Comparison of ENCODE assay signal across 25 cellular contexts in genomic region chr5:122901346-122901745, GRCh38. TPM values are rescaled to one million over a fixed set of nuclear protein-coding genes. Genes with fewer than 3 reads are reported as not detected.
DNase-seq lines count a peak whose midpoint lies in the region; ATAC-seq, FAIRE-seq and TF ChIP-seq lines count a peak whose summit lies in the region.
"Had no signal": no experiment of that assay in that cellular context is flagged by ENCODE, and none has a peak within 500 bp of the region (broad histone marks: within the 10 kb centered on the region; RNA-seq: fewer than 3 reads in every experiment).

No MANE protein-coding gene starts in this region.

- no peaks in the 10 kb centered on the region for H3K23me2 ChIP-seq in H1 (ENCODE audit: low read depth, low read length)

- FAIRE-seq in H1 (lab: Jason Lieb, UNC), result no peak
- no peak for FAIRE-seq in small intestine (lab: Jason Lieb, UNC)
- FAIRE-seq: A204.1, D721Med, G401.6, GM12891 had no signal

- no peak overlapping the region for H3K14ac ChIP-seq in H1 (ENCODE audit: insufficient read length)

- TF ChIP-seq CTCF in Caco-2 (IDR thresholded peaks at IDR 0.05; ENCODE audit: insufficient read depth in 1 of 2, low read depth in 1 of 2, low read length in 1 of 2, severe bottlenecking in 1 of 2, unreplicated experiment in 1 of 2) (no peak), H1 (IDR thresholded peaks at IDR 0.05; ENCODE audit: control extremely low read depth in 1 of 3, insufficient read depth in 1 of 3, low read depth in 1 of 3, low read length in 3 of 3) (no peak), lower leg skin (IDR thresholded peaks at IDR 0.05) (no peak), OCI-LY7 (conservative IDR thresholded peaks at IDR 0.05; ENCODE audit: low read length) (no peak)

- H3K79me1 ChIP-seq in H1 (ENCODE audit: low read depth, low read length), result no peaks in the 10 kb centered on the region

- TF ChIP-seq POLR2A in H1 (IDR thresholded peaks at IDR 0.05; ENCODE audit: control extremely low read depth in 1 of 2, low read depth in 2 of 2, low read length in 2 of 2) (no peak), lower leg skin (IDR thresholded peaks at IDR 0.05) (no peak)

- H3K4me3 Mint-ChIP-seq in Caco-2 (ENCODE audit: unreplicated experiment) (no peak overlapping the region), T-helper 17 cell (no peak overlapping the region)
- H3K4me3 Mint-ChIP-seq: CD14-positive monocyte; CD4-positive, CD25-positive, alpha-beta regulatory T cell had no signal

- H3K4ac ChIP-seq in H1 (replicated peaks; ENCODE audit: insufficient read length, low read depth, low read length), result no peak overlapping the region

- intact Hi-C loops in Caco-2 (cut with micrococcal nuclease; ENCODE audit: unreplicated experiment), result loop anchor here (10.0 kb wide), 1 partner anchor 713 kb away; no protein-coding TSS in a partner anchor
- intact Hi-C loops in lower leg skin (cut with DNase I; ENCODE audit: low total_unique reads), result no loop called here
- intact Hi-C loops in OCI-LY7 (cut with micrococcal nuclease; ENCODE audit: unreplicated experiment), result no loop called here

- no peaks in the 10 kb centered on the region for H3K27me3 Mint-ChIP-seq in Caco-2 (ENCODE audit: insufficient read depth, unreplicated experiment)
- no peaks in the 10 kb centered on the region for H3K27me3 Mint-ChIP-seq in T-helper 17 cell
- H3K27me3 Mint-ChIP-seq: CD4-positive, alpha-beta memory T cell; CD4-positive, CD25-positive, alpha-beta regulatory T cell; CD8-positive, alpha-beta memory T cell had no signal

- H2AK5ac ChIP-seq in H1 (ENCODE audit: low read depth, low read length), result no peak overlapping the region

- no peak overlapping the region for H2BK15ac ChIP-seq in H1 (ENCODE audit: low read length)

- CTCF ChIA-PET in Caco-2 (lab: Charles Lee), result interaction anchor here (0.7 kb wide), 2 partner anchors 267 to 315 kb away, joined by 3 to 4 read pairs; no protein-coding TSS in a partner anchor
- CTCF ChIA-PET in H1 (lab: Charles Lee; ENCODE audit: partially characterized antibody), result interaction anchor here (1.0 kb wide), 1 partner anchor 99 kb away, joined by 3 read pairs; no protein-coding TSS in a partner anchor
- CTCF ChIA-PET in OCI-LY7 (lab: Charles Lee; ENCODE audit: unreplicated experiment), result no interaction called here

- ATAC-seq in T-helper 17 cell (no peak), GM18907 (IDR thresholded peaks at IDR 0.05; ENCODE audit: unreplicated experiment) (no peak)

- TF ChIP-seq EP300 in H1 (IDR thresholded peaks at IDR 0.05; ENCODE audit: borderline replicate concordance in 1 of 2, low read depth in 2 of 2, low read length in 2 of 2), result no peak

- TF ChIP-seq RAD21 in H1 (IDR thresholded peaks at IDR 0.05 in 1 of 2, conservative IDR thresholded peaks at IDR 0.05 in 1 of 2; ENCODE audit: low read depth in 2 of 2, low read length in 2 of 2), result no peak

- H3K36me3 ChIP-seq in Caco-2 (ENCODE audit: control insufficient read depth, insufficient read depth, low read length) (no peaks in the 10 kb centered on the region), H1 (ENCODE audit: control insufficient read depth in 2 of 4, insufficient read depth in 4 of 4, low read length in 3 of 4) (no peaks in the 10 kb centered on the region), small intestine (ENCODE audit: control insufficient read depth in 2 of 2, insufficient read depth in 2 of 2, low read length in 2 of 2) (no peaks in the 10 kb centered on the region), OCI-LY7 (ENCODE audit: insufficient read depth, low read length) (no peaks in the 10 kb centered on the region)
- H3K36me3 ChIP-seq: BE2C, BLaER1 had no signal

- no peaks in the 10 kb centered on the region for H3K9me3 Mint-ChIP-seq in Caco-2 (ENCODE audit: unreplicated experiment)
- H3K9me3 Mint-ChIP-seq: CD14-positive monocyte; CD4-positive, CD25-positive, alpha-beta regulatory T cell; CD8-positive, alpha-beta memory T cell had no signal

- H4K5ac ChIP-seq in H1 (ENCODE audit: insufficient read length, low read depth, low read length), result no peak overlapping the region

- H3K27ac Mint-ChIP-seq in Caco-2 (ENCODE audit: unreplicated experiment) (peak overlapping the region; percentile 64), T-helper 17 cell (peak overlapping the region; percentile 45)
- H3K27ac Mint-ChIP-seq: CD14-positive monocyte had no signal

- no peaks in the 10 kb centered on the region for H3K79me2 ChIP-seq in H1 (ENCODE audit: control insufficient read depth in 1 of 2, insufficient read depth in 2 of 2, low read length in 2 of 2)
- no peaks in the 10 kb centered on the region for H3K79me2 ChIP-seq in OCI-LY7 (ENCODE audit: insufficient read depth, low read depth, low read length)

- POLR2A ChIA-PET in Caco-2 (lab: Charles Lee), result no interaction called here
- POLR2A ChIA-PET in H1 (lab: Charles Lee; ENCODE audit: partially characterized antibody), result no interaction called here
- POLR2A ChIA-PET in OCI-LY7 (lab: Charles Lee), result interaction anchor here (0.6 kb wide), 1 partner anchor 66 kb away, joined by 5 read pairs; no protein-coding TSS in a partner anchor

- WGBS in H1 (ENCODE audit: extremely low coverage in 1 of 2, insufficient coverage in 1 of 2, insufficient read length in 1 of 2, insufficient replicate concordance in 2 of 2, low coverage in 1 of 2, low lambda C conversion rate in 2 of 2, missing lambda C conversion rate in 1 of 2), 2 experiments, result 91% methylated on average over 2 of the region's 2 CpGs; no CpG with 5 or more reads in 1 of the 2 experiments
- 91 to 96% (median 94%) methylated on average over 2 of the region's 2 CpGs for WGBS in small intestine, 3 donors
- 88 to 89% methylated on average over 2 of the region's 2 CpGs for WGBS in lower leg skin, 2 donors

- no peak overlapping the region for H3K56ac ChIP-seq in H1 (replicated peaks; ENCODE audit: insufficient read length, low read depth, low read length)

- H3K4me2 ChIP-seq in H1 (ENCODE audit: insufficient read depth in 1 of 2, low read depth in 2 of 2, low read length in 2 of 2) (no peak overlapping the region), OCI-LY7 (ENCODE audit: low read length) (no peak overlapping the region)

- no peak overlapping the region for H3K23ac ChIP-seq in H1 (ENCODE audit: insufficient read length)

- H4K20me1 ChIP-seq in H1 (replicated peaks in 1 of 2; ENCODE audit: control insufficient read depth in 1 of 2, insufficient read depth in 2 of 2, low read length in 2 of 2) (no peaks in the 10 kb centered on the region), OCI-LY7 (ENCODE audit: insufficient read depth, low read length) (no peaks in the 10 kb centered on the region)
- H4K20me1 ChIP-seq: BLaER1 had no signal

- H4K8ac ChIP-seq in H1 (ENCODE audit: extremely low read depth, insufficient read depth, low read length), result no peak overlapping the region

- H3K27me3 ChIP-seq in Caco-2 (replicated peaks; ENCODE audit: control insufficient read depth, insufficient read depth, low read length) (no peaks in the 10 kb centered on the region), H1 (replicated peaks in 1 of 4; ENCODE audit: control insufficient read depth in 3 of 4, extremely low read depth in 1 of 4, insufficient read depth in 3 of 4, low read length in 3 of 4) (no peaks in the 10 kb centered on the region), small intestine (ENCODE audit: control insufficient read depth in 2 of 2, insufficient read depth in 2 of 2, low read length in 2 of 2) (no peaks in the 10 kb centered on the region)
- H3K27me3 ChIP-seq: BE2C, BLaER1 had no signal

- H2BK12ac ChIP-seq in H1 (ENCODE audit: low read depth, low read length), result no peak overlapping the region

- peaks cover 18% of the 10 kb centered on the region for H3K4me1 ChIP-seq in Caco-2
- H3K4me1 ChIP-seq in H1 (replicated peaks in 1 of 4; ENCODE audit: control insufficient read depth in 3 of 4, insufficient read depth in 4 of 4, low read length in 3 of 4), result no peaks in the 10 kb centered on the region
- H3K4me1 ChIP-seq in small intestine (ENCODE audit: control insufficient read depth in 2 of 2, insufficient read depth in 1 of 2, low read depth in 1 of 2, low read length in 1 of 2), result peaks cover 0 to 2% of the 10 kb centered on the region in 2 donors
- H3K4me1 ChIP-seq in OCI-LY7 (ENCODE audit: insufficient read depth, low read length, poor library complexity, severe bottlenecking), result no peaks in the 10 kb centered on the region
- H3K4me1 ChIP-seq: BE2C had no signal

- H2BK5ac ChIP-seq in H1 (ENCODE audit: low read depth, low read length), result no peak overlapping the region

- DNase-seq in Caco-2 (peak in 1 of 2 experiments; percentile 34), T-helper 17 cell (no peak), H1 (ENCODE audit: low read depth in 1 of 2, low spot score in 2 of 2) (no peak), small intestine (peak; percentile 14), lower leg skin (ENCODE audit: low spot score in 2 of 2) (no peak), OCI-LY7 (ENCODE audit: low spot score) (no peak), NCI-H2227 (lab: John Stamatoyannopoulos, UW; ENCODE audit: unreplicated experiment) (no peak)
- DNase-seq: 8988T; ACHN; BE2C; C1 segment of cervical spinal cord; Calu3; CD4-positive, alpha-beta memory T cell; CD4-positive, CD25-positive, alpha-beta regulatory T cell; CD8-positive, alpha-beta memory T cell; COR-L47; DMS79 treated with DMSO at 0.1 percent for 48 hours; GF-D8 had no signal

- no peak overlapping the region for H3K9ac ChIP-seq in H1 (replicated peaks in 1 of 4; ENCODE audit: extremely low read depth in 1 of 4, low read depth in 3 of 4, low read length in 3 of 4)
- H3K9ac ChIP-seq: BLaER1 had no signal

- H3K27ac ChIP-seq in H1 (ENCODE audit: low read depth, low read length) (no peak overlapping the region), small intestine (ENCODE audit: low read depth in 1 of 2, low read length in 1 of 2) (no peak overlapping the region), OCI-LY7 (ENCODE audit: low read depth, low read length, poor library complexity, severe bottlenecking) (no peak overlapping the region)
- H3K27ac ChIP-seq: BLaER1 had no signal

- BruUV-seq in Caco-2 (replicated peaks; lab: Mats Ljungman, UMichigan) (no TSS peak), OCI-LY7 (replicated peaks; lab: Mats Ljungman, UMichigan) (no TSS peak)

- H3K9me3 ChIP-seq in Caco-2 (no peaks in the 10 kb centered on the region), T-helper 17 cell (ENCODE audit: control insufficient read depth, low read length, poor library complexity, severe bottlenecking) (no peaks in the 10 kb centered on the region), H1 (ENCODE audit: insufficient read depth in 2 of 2, low read depth in 1 of 2, low read length in 1 of 2) (no peaks in the 10 kb centered on the region), small intestine (ENCODE audit: control insufficient read depth, low read depth) (no peaks in the 10 kb centered on the region), OCI-LY7 (ENCODE audit: low read length) (no peaks in the 10 kb centered on the region)
- H3K9me3 ChIP-seq: BE2C, BLaER1 had no signal

- H2AFZ ChIP-seq in H1 (ENCODE audit: low read length) (no peak overlapping the region), OCI-LY7 (ENCODE audit: low read length) (no peak overlapping the region)

- H3K4me3 ChIP-seq in Caco-2 (ENCODE audit: low read depth, low read length) (no peak overlapping the region), H1 (ENCODE audit: extremely low read depth in 1 of 4, insufficient read depth in 2 of 4, low read depth in 3 of 4, low read length in 4 of 4) (no peak overlapping the region), small intestine (ENCODE audit: low read depth in 1 of 2, low read length in 2 of 2) (no peak overlapping the region), lower leg skin (ENCODE audit: low read depth, poor library complexity, severe bottlenecking) (no peak overlapping the region), OCI-LY7 (ENCODE audit: low read depth, low read length, poor library complexity, severe bottlenecking) (no peak overlapping the region)
- H3K4me3 ChIP-seq: BLaER1 had no signal

- no peaks in the 10 kb centered on the region for H3K9me2 ChIP-seq in OCI-LY7 (ENCODE audit: insufficient read depth, low read length)

- H3K18ac ChIP-seq in H1 (ENCODE audit: extremely low read depth, low read length), result peak overlapping the region; percentile 4; the same call in 1 of the 2 replicates

- H4K91ac ChIP-seq in H1 (replicated peaks; ENCODE audit: insufficient read length, low read length), result no peak overlapping the region

- H3K4me1 Mint-ChIP-seq in Caco-2 (ENCODE audit: low read depth, unreplicated experiment) (peaks cover 19% of the 10 kb centered on the region), T-helper 17 cell (peaks cover 22% of the 10 kb centered on the region)

- no peak overlapping the region for H2BK20ac ChIP-seq in H1 (ENCODE audit: low read length)

- H3K36me3 Mint-ChIP-seq in Caco-2 (ENCODE audit: insufficient read depth, unreplicated experiment) (no peaks in the 10 kb centered on the region), T-helper 17 cell (ENCODE audit: low read depth) (no peaks in the 10 kb centered on the region)
- H3K36me3 Mint-ChIP-seq: CD14-positive monocyte; CD4-positive, alpha-beta memory T cell; CD4-positive, CD25-positive, alpha-beta regulatory T cell; CD8-positive, alpha-beta memory T cell had no signal

- H2BK120ac ChIP-seq in H1 (replicated peaks; ENCODE audit: low read depth, low read length), result no peak overlapping the region

RNA-seq across cellular contexts. Expression of gene SNX24, which starts 55.9 kb away (rescaled TPM):
- total RNA-seq in Caco-2 (2022), result 36.7 and 38.4 TPM in 2 replicates
- total RNA-seq in T-helper 17 cell, result 1 to 10 TPM; 7.3 to 7.7 TPM
- total RNA-seq in H1 (2021; fragmentation: NEBNext Ultra II Directional; extraction: Animal tissue kit (Norgen Biotek cat#: 25700)), result 14.3 and 16.0 TPM in 2 replicates
- 4.8 and 7.3 TPM in 2 replicates for polyA plus RNA-seq in H1 (2011; rRNA removed)
- polyA plus RNA-seq in H1 (2011; cell fraction: cytosol; rRNA removed), result 8.1 TPM
- polyA plus RNA-seq in H1 (2011; cell fraction: nucleus; rRNA removed), result 7.7 TPM
- polyA plus RNA-seq in H1 (2012, experiment 1 of 2), result 9.7 to 16.3 TPM (median 11.0 TPM) in 4 replicates
- 8.2 TPM for polyA plus RNA-seq in H1 (2012, experiment 2 of 2)
- polyA plus RNA-seq in H1 (2013, experiment 1 of 2), result 19.2 TPM
- 19.0 TPM for polyA plus RNA-seq in H1 (2013, experiment 2 of 2)
- polyA minus RNA-seq in H1 (2011; rRNA and poly(A)+ RNA removed), result 7.0 and 9.5 TPM in 2 replicates
- 7.6 TPM for polyA minus RNA-seq in H1 (2011; cell fraction: cytosol; rRNA and poly(A)+ RNA removed)
- 7.1 TPM for polyA minus RNA-seq in H1 (2011; cell fraction: nucleus; rRNA and poly(A)+ RNA removed)
- polyA plus RNA-seq in small intestine, result 10 to 100 TPM in 2 of 3 donors, 1 to 10 TPM in 1; 7.7 to 32.0 (median 22.4) TPM
- total RNA-seq in lower leg skin, result 10 to 100 TPM; 20.1 to 28.1 (median 20.9) TPM
- total RNA-seq in OCI-LY7 (2014; rRNA removed; shearing (Covaris generic)), result 5.7 and 6.9 TPM in 2 replicates
- total RNA-seq in OCI-LY7 (2022), result 14.5 and 19.6 TPM in 2 replicates
